ENCODE assay signal across 19 cellular contexts in the genomic region with DNA sequence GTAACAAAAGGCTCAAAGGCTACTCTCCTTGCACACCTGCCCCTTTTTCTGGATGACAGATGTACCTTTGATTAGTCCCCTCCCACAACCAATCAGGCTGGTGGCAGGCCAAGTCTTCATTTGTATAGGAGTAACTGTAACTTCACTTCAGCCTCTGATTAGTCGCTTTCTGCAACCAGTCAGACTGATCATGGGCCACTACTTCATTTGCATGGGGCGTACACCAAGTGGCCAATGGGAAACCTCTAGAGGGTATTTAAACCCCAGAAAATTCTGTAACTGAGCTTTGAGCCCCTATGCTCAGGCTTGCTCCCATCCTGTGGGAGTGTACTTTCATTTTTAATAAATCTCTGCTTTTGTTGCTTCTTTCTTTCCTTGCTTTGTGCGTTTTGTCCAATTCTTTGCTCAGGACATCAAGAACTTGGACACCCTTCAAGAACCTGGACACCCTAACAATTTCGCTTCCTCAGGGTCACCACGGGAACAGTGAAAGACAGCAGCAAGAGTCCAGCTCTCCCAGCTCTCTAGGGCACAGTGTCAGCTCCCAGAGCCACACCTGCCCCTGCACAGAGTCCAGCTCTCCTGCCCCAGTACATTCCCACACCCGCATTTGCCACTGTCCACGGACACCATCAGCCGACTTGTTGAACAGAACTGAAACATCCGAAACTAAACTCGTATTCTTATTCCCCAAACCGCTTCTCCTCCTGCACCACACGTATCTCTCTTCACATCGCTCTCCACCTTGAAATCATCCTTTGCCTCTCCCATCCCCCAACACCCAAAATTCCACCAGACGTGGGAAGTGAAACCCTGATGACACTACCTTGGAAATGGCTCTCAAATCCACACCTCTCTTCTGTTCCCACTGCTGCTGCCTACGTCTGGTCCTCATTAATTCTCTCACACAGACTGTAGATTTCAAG. TPM values are rescaled to one million over a fixed set of nuclear protein-coding genes. Genes with fewer than 3 reads are reported as not detected.
DNase-seq lines count a peak whose midpoint lies in the region; ATAC-seq, FAIRE-seq and TF ChIP-seq lines count a peak whose summit lies in the region.
"Had no signal": no experiment of that assay in that cellular context is flagged by ENCODE, and none has a peak within 500 bp of the region (broad histone marks: within the 10 kb centered on the region; RNA-seq: fewer than 3 reads in every experiment).

No MANE protein-coding gene starts in this region.

- peaks cover 25% of the 10 kb centered on the region for H3K4me1 ChIP-seq in GM12878 (ENCODE audit: control insufficient read depth, insufficient read depth, low read length)

- ATAC-seq in GM12878 (peak; percentile 29), GM19035 (IDR thresholded peaks at IDR 0.05; ENCODE audit: unreplicated experiment) (no peak), GM21390 (IDR thresholded peaks at IDR 0.05; ENCODE audit: unreplicated experiment) (no peak)
- ATAC-seq: Right ventricle myocardium inferior had no signal

- TF ChIP-seq EP300 in GM12878 (IDR thresholded peaks at IDR 0.05; ENCODE audit: borderline replicate concordance in 1 of 2, control insufficient read depth in 1 of 2, low read depth in 2 of 2, low read length in 2 of 2), result no peak

- H3K4me2 ChIP-seq in GM12878 (ENCODE audit: control insufficient read depth, insufficient read depth), result no peak overlapping the region

- RAD21 ChIA-PET in GM12878 (lab: Charles Lee; ENCODE audit: unreplicated experiment), result interaction anchor here (1.2 to 3.3 kb wide), 10 partner anchors 11 to 1126 kb away, joined by 4 to 25 read pairs (median 6); no protein-coding TSS in a partner anchor

- DNase-seq in DMS 273 (lab: John Stamatoyannopoulos, UW; ENCODE audit: unreplicated experiment) (peak; percentile 6), DMS 273 treated with DMSO at 0.1 percent for 48 hours (lab: John Stamatoyannopoulos, UW) (no peak), COLO668 (lab: John Stamatoyannopoulos, UW; ENCODE audit: unreplicated experiment) (peak; percentile 11), NCI-H510A (lab: John Stamatoyannopoulos, UW) (peak; percentile 60), GM12878 (ENCODE audit: low read depth, low spot score) (no peak), NCI-H524 treated with DMSO at 0.1 percent for 48 hours (lab: John Stamatoyannopoulos, UW) (no peak)
- DNase-seq: HFFc6, KG1, NCI-H1436, NCI-H446 had no signal

- TF ChIP-seq RAD21 in GM12878 (IDR thresholded peaks at IDR 0.05; ENCODE audit: insufficient read depth, low read depth, low read length), result no peak

- POLR2A ChIA-PET in GM12878 (lab: Charles Lee), result interaction anchor here (0.6 to 2.6 kb wide), 6 partner anchors 12 to 1236 kb away, joined by 3 to 16 read pairs (median 4); no protein-coding TSS in a partner anchor

- CTCF ChIA-PET in GM12878 (lab: Yijun Ruan, JAX), result interaction anchor here (0.7 to 5.4 kb wide), 10 partner anchors 11 to 960 kb away, joined by 3 to 33 read pairs (median 4); no protein-coding TSS in a partner anchor

- H3K27me3 ChIP-seq in GM12878 (replicated peaks in 1 of 2; ENCODE audit: control insufficient read depth in 2 of 2, insufficient read depth in 2 of 2, low read length in 1 of 2), result no peaks in the 10 kb centered on the region
- H3K27me3 ChIP-seq: BLaER1 treated with 17β-estradiol and CSF1 and Interleukin-3, amounts not matched to agents 10 nM and 100 nM had no signal

- SMC1A ChIA-PET in GM12878 (lab: Charles Lee; ENCODE audit: uncharacterized antibody, unreplicated experiment), result interaction anchor here (1.0 to 7.0 kb wide), 12 partner anchors 7 to 966 kb away, joined by 3 to 97 read pairs (median 5); no protein-coding TSS in a partner anchor

- peak; percentile 31 for FAIRE-seq in GM12878 (lab: Jason Lieb, UNC)
- FAIRE-seq: G401.6, H1 had no signal

- no peak overlapping the region for H2AFZ ChIP-seq in GM12878 (ENCODE audit: control insufficient read depth, low read depth, low read length)

- H3K36me3 ChIP-seq in GM12878 (ENCODE audit: control insufficient read depth in 2 of 2, insufficient read depth in 2 of 2, low read length in 1 of 2), result no peaks in the 10 kb centered on the region
- H3K36me3 ChIP-seq: BLaER1 treated with 17β-estradiol and CSF1 and Interleukin-3, amounts not matched to agents 10 nM and 100 nM had no signal

- in situ Hi-C loops in GM12878 (cut with MboI), result no loop called here

- no peaks in the 10 kb centered on the region; the same call in 1 of the 3 replicates for H3K9me3 ChIP-seq in GM12878 (replicated peaks; ENCODE audit: control insufficient read depth, insufficient read depth, low read length)
- H3K9me3 ChIP-seq: BLaER1 treated with 17β-estradiol and CSF1 and Interleukin-3, amounts not matched to agents 10 nM and 100 nM had no signal

- intact Hi-C loops in GM12878 (cut with micrococcal nuclease; ENCODE audit: unreplicated experiment), result loop anchor here (5.0 kb wide), 2 partner anchors 140 to 960 kb away; partner anchors contain the start of genes LONP2 and NETO2

- 76% methylated on average over 15 of the region's 15 CpGs for WGBS in GM12878 (ENCODE audit: insufficient coverage, insufficient replicate concordance, low lambda C conversion rate, missing lambda C conversion rate)

- TF ChIP-seq POLR2A in GM12878 (IDR thresholded peaks at IDR 0.05; ENCODE audit: low read depth, low read length), result no peak

- no peaks in the 10 kb centered on the region for H3K79me2 ChIP-seq in GM12878 (ENCODE audit: control insufficient read depth, insufficient read depth, low read length)

- BruUV-seq in GM12878 (replicated peaks; lab: Mats Ljungman, UMichigan), result no TSS peak

- H4K20me1 ChIP-seq in GM12878 (ENCODE audit: control insufficient read depth, insufficient read depth), result no peaks in the 10 kb centered on the region
- H4K20me1 ChIP-seq: BLaER1 treated with 17β-estradiol and CSF1 and Interleukin-3, amounts not matched to agents 10 nM and 100 nM had no signal

- no peak overlapping the region for H3K9ac ChIP-seq in GM12878 (ENCODE audit: control insufficient read depth, insufficient read depth, low read length)
- H3K9ac ChIP-seq: BLaER1 treated with 17β-estradiol and CSF1 and Interleukin-3, amounts not matched to agents 10 nM and 100 nM had no signal

- no peak overlapping the region for H3K4me3 ChIP-seq in GM12878
- H3K4me3 ChIP-seq: BLaER1 treated with 17β-estradiol and CSF1 and Interleukin-3, amounts not matched to agents 10 nM and 100 nM had no signal

- TF ChIP-seq CTCF in GM12878 (IDR thresholded peaks at IDR 0.05 in 2 of 3, conservative IDR thresholded peaks at IDR 0.05 in 1 of 3; ENCODE audit: control insufficient read depth in 2 of 3, extremely low read depth in 1 of 3, insufficient read depth in 1 of 3, low read depth in 3 of 3, low read length in 3 of 3), result no peak

- no peak overlapping the region for H3K27ac ChIP-seq in GM12878 (ENCODE audit: control insufficient read depth, insufficient read depth)
- H3K27ac ChIP-seq: 22Rv1; BLaER1 treated with 17β-estradiol and CSF1 and Interleukin-3, amounts not matched to agents 10 nM and 100 nM had no signal

TF ChIP-seq in GM12878, 131 proteins besides CTCF, POLR2A, EP300 and RAD21 (continues in another document):
- TF ChIP-seq RFX5 (IDR thresholded peaks at IDR 0.05; ENCODE audit: low read depth, low read length) (no peak), IRF4 (IDR thresholded peaks at IDR 0.05; ENCODE audit: low read depth, low read length) (0 out of 2 replicates have a peak, but pooled peaks have one; percentile 18), CBFB (IDR thresholded peaks at IDR 0.05; ENCODE audit: low read depth) (no peak), ELK1 (IDR thresholded peaks at IDR 0.05; ENCODE audit: low read depth, low read length) (no peak), ZBTB33 (IDR thresholded peaks at IDR 0.05) (no peak)

RNA-seq across cellular contexts. Expression of gene ABCC12, which starts 53.4 kb away (rescaled TPM):
- 0.17 TPM in 2 replicates for total RNA-seq in GM12878 (2013; cell fraction: nucleolus; rRNA removed)
- not detected in 2 replicates for total RNA-seq in GM12878 (2014; rRNA removed)
- total RNA-seq in GM12878 (2014; rRNA removed; fragmentation: Illumina TruSeq; extraction: Trizol), result not detected in 2 replicates
- total RNA-seq in GM12878 (2021), result not detected in 2 replicates
- not detected for polyA plus RNA-seq in GM12878 (2011; ENCODE audit: low read depth)
- 0.03 TPM in 1 of 2 replicates, not detected in the other for polyA plus RNA-seq in GM12878 (2011; rRNA removed)
- 0.01 and 0.03 TPM in 2 replicates for polyA plus RNA-seq in GM12878 (2011; cell fraction: cytosol; rRNA removed)
- 0.15 and 0.37 TPM in 2 replicates for polyA plus RNA-seq in GM12878 (2011; cell fraction: nucleus; rRNA removed)
- 0.06 TPM in 1 of 2 replicates, not detected in the other for polyA plus RNA-seq in GM12878 (2012)
- polyA plus RNA-seq in GM12878 (2014; fragmentation: Illumina TruSeq; extraction: Trizol), result 0.03 TPM in 1 of 2 replicates, not detected in the other
- under 1 TPM in 1 of 2 experiments, not detected in 1; 0.02 TPM for polyA plus RNA-seq in GM12878 (2014; fragmentation: Nextera tagmentation; extraction: Ambion mirVana)
- polyA plus RNA-seq in GM12878 (2014; rRNA removed), result not detected in 2 replicates
- polyA plus RNA-seq in GM12878 (2016; fragmentation: Nextera tagmentation; extraction: Ambion mirVana), result under 1 TPM in 1 of 2 experiments, not detected in 1; 0.03 TPM
- polyA minus RNA-seq in GM12878 (2011; rRNA and poly(A)+ RNA removed), result 0.07 and 0.36 TPM in 2 replicates
- polyA minus RNA-seq in GM12878 (2011; cell fraction: cytosol; rRNA and poly(A)+ RNA removed), result not detected in 2 replicates
- polyA minus RNA-seq in GM12878 (2011; cell fraction: nucleus; rRNA and poly(A)+ RNA removed), result 0.12 TPM in 1 of 2 replicates, not detected in the other
- total RNA-seq: H1; HFFc6; MCF 10A; T-helper 2 cell treated with Interferon-gamma antibody and Interleukin-4, amounts not matched to agents 100 ng/mL and 5 ng/mL, for 36 hours had no signal

Comparison
In these comparisons a context has a peak if more than half of its experiments do, and no peak if none do; other contexts are left out.
1. DNase-seq: peak in DMS 273 (single experiment), COLO668 (single experiment) and NCI-H510A (single experiment); none in DMS 273 treated with DMSO at 0.1 percent for 48 hours (single experiment), GM12878 (single experiment) and NCI-H524 treated with DMSO at 0.1 percent for 48 hours (single experiment).